9 cellular contexts compared by ENCODE assay signal in genomic region chr1:234881893-234882771, GRCh38.
A peak's percentile ranks its signal among the peaks of the same experiment; 100 is the strongest.
DNase-seq lines count a peak whose midpoint lies in the region; ATAC-seq and TF ChIP-seq lines count a peak whose summit lies in the region.
"Had no signal": no experiment of that assay in that cellular context is flagged by ENCODE, and none has a peak within 500 bp of the region (broad histone marks: within the 10 kb centered on the region; RNA-seq: fewer than 3 reads in every experiment).

No MANE protein-coding gene starts in this region.

- H3K9me2 ChIP-seq in MM.1S (replicated peaks; ENCODE audit: insufficient read depth, low read length) = no peaks in the 10 kb centered on the region
- H3K9me2 ChIP-seq in PC-3 (replicated peaks; ENCODE audit: low read length) = no peaks in the 10 kb centered on the region

- H2AFZ ChIP-seq in IMR-90 (replicated peaks; ENCODE audit: low read length, poor library complexity) (no peak overlapping the region), neural progenitor cell (replicated peaks) (no peak overlapping the region), MM.1S (ENCODE audit: low read length) (no peak overlapping the region), PC-3 (ENCODE audit: low read length) (no peak overlapping the region)

- no peak overlapping the region for H2BK20ac ChIP-seq in IMR-90 (ENCODE audit: low read depth, low read length)

- intact Hi-C loops in IMR-90 (cut with micrococcal nuclease) = no loop called here
- intact Hi-C loops in PC-3 (cut with micrococcal nuclease) = no loop called here
- intact Hi-C loops in esophagus squamous epithelium (cut with DNase I) = no loop called here

- H2BK15ac ChIP-seq in IMR-90 (ENCODE audit: low read depth, low read length) = no peak overlapping the region

- peaks cover 28% of the 10 kb centered on the region for H3K4me1 Mint-ChIP-seq in neural progenitor cell

- H3K36me3 Mint-ChIP-seq in neural progenitor cell = no peaks in the 10 kb centered on the region

- H3K79me1 ChIP-seq in IMR-90 (ENCODE audit: low read depth in 1 of 2, low read length in 2 of 2) = no peaks in the 10 kb centered on the region

- no peaks in the 10 kb centered on the region for H3F3A ChIP-seq in neural progenitor cell (ENCODE audit: low read depth)
- H3F3A ChIP-seq in MM.1S (ENCODE audit: insufficient read depth, low read length) = no peaks in the 10 kb centered on the region
- H3F3A ChIP-seq in PC-3 (ENCODE audit: low read length, unreplicated experiment) = no peaks in the 10 kb centered on the region

- H4K20me1 ChIP-seq in IMR-90 (ENCODE audit: insufficient read depth, low read length) (no peaks in the 10 kb centered on the region), neural progenitor cell (ENCODE audit: low read depth) (no peaks in the 10 kb centered on the region), MM.1S (ENCODE audit: insufficient read depth, low read length) (no peaks in the 10 kb centered on the region), PC-3 (ENCODE audit: low read length) (no peaks in the 10 kb centered on the region)

- no peak overlapping the region for H4K8ac ChIP-seq in IMR-90 (ENCODE audit: low read depth in 2 of 2, low read length in 2 of 2)

- H3K4me2 ChIP-seq in IMR-90 (ENCODE audit: low read depth, low read length) (no peak overlapping the region), neural progenitor cell (no peak overlapping the region), MM.1S (ENCODE audit: low read depth, low read length) (no peak overlapping the region), PC-3 (ENCODE audit: low read length) (no peak overlapping the region)

- no peak for TF ChIP-seq RAD21 in IMR-90 (IDR thresholded peaks at IDR 0.05; ENCODE audit: low read length)

- H3K9ac ChIP-seq in IMR-90 (ENCODE audit: low read depth, low read length) (no peak overlapping the region), neural progenitor cell (no peak overlapping the region), MM.1S (ENCODE audit: low read length) (no peak overlapping the region), PC-3 (ENCODE audit: low read length) (no peak overlapping the region)

- no peak overlapping the region for H3K4me3 Mint-ChIP-seq in neural progenitor cell

- ATAC-seq in GM18870 (IDR thresholded peaks at IDR 0.05; ENCODE audit: unreplicated experiment) (peak; percentile 91), GM21723 (IDR thresholded peaks at IDR 0.05; ENCODE audit: unreplicated experiment) (peak; percentile 88), IMR-90 (ENCODE audit: low read depth) (no peak), PC-3 (no peak)

- no peak overlapping the region for H2BK5ac ChIP-seq in IMR-90 (ENCODE audit: low read depth, low read length, poor library complexity, severe bottlenecking)

- H3K9me3 Mint-ChIP-seq in neural progenitor cell = no peaks in the 10 kb centered on the region

- H3K23ac ChIP-seq in IMR-90 (ENCODE audit: low read depth, low read length) = no peak overlapping the region

- no peak overlapping the region for H3K14ac ChIP-seq in IMR-90 (replicated peaks; ENCODE audit: low read depth, low read length)

- peak overlapping the region; percentile 10; the same call in 1 of the 2 replicates for H3K4ac ChIP-seq in IMR-90 (ENCODE audit: low read depth, low read length)

- H3K56ac ChIP-seq in IMR-90 (ENCODE audit: extremely low read depth, insufficient read depth, low read length) = no peak overlapping the region

- H2AK9ac ChIP-seq in IMR-90 (replicated peaks; ENCODE audit: low read depth, low read length, poor library complexity) = no peak overlapping the region

- no peaks in the 10 kb centered on the region for H3K9me1 ChIP-seq in IMR-90 (ENCODE audit: insufficient read depth, low read length)

- no peaks in the 10 kb centered on the region for H3K36me3 ChIP-seq in IMR-90 (ENCODE audit: control insufficient read depth, insufficient read depth, low read length)
- H3K36me3 ChIP-seq in neural progenitor cell = no peaks in the 10 kb centered on the region
- H3K36me3 ChIP-seq in MM.1S (replicated peaks; ENCODE audit: insufficient read depth, low read length) = no peaks in the 10 kb centered on the region
- no peaks in the 10 kb centered on the region for H3K36me3 ChIP-seq in PC-3 (ENCODE audit: low read depth, low read length)
- no peaks in the 10 kb centered on the region for H3K36me3 ChIP-seq in esophagus squamous epithelium

- no peak for DNase-seq in IMR-90
- no peak for DNase-seq in neural progenitor cell (ENCODE audit: low spot score)
- DNase-seq in 8988T = no peak
- no peak for DNase-seq in MM.1S
- no peak for DNase-seq in PC-3
- DNase-seq in esophagus squamous epithelium (lab: John Stamatoyannopoulos, UW) = no peak

- H3K4me3 ChIP-seq in IMR-90 (ENCODE audit: insufficient read depth, low read depth, low read length) (no peak overlapping the region), neural progenitor cell (no peak overlapping the region), MM.1S (ENCODE audit: low read length) (no peak overlapping the region), PC-3 (ENCODE audit: low read length) (no peak overlapping the region), esophagus squamous epithelium (no peak overlapping the region)

- POLR2A ChIA-PET in IMR-90 (lab: Charles Lee; ENCODE audit: unreplicated experiment) = no interaction called here
- POLR2A ChIA-PET in PC-3 (lab: Charles Lee; ENCODE audit: unreplicated experiment) = no interaction called here

- 87% methylated on average over 5 of the region's 11 CpGs; no CpG with 5 or more reads in 1 of the 2 experiments for WGBS in IMR-90 (ENCODE audit: extremely low coverage in 2 of 2, insufficient read length in 1 of 2), 2 experiments
- WGBS in esophagus squamous epithelium, 2 donors = 64 to 69% methylated on average over 10 to 11 of the region's 11 CpGs

- dilution Hi-C loops in IMR-90 (cut with HindIII; ENCODE audit: low sequenced_read_pairs, unreplicated experiment) = no loop called here

- no peak overlapping the region for H2BK120ac ChIP-seq in IMR-90 (ENCODE audit: low read depth, low read length)

- in situ Hi-C loops in IMR-90 (cut with MboI; ENCODE audit: low sequenced_read_pairs) = no loop called here

- peaks cover 11% of the 10 kb centered on the region for H3K27me3 Mint-ChIP-seq in neural progenitor cell (ENCODE audit: insufficient read depth, low read depth)

- CTCF ChIA-PET in IMR-90 (lab: Yijun Ruan, JAX) = no interaction called here
- CTCF ChIA-PET in PC-3 (lab: Charles Lee) = no interaction called here

- BruUV-seq in IMR-90 (replicated peaks; lab: Mats Ljungman, UMichigan) (no TSS peak), PC-3 (replicated peaks; lab: Mats Ljungman, UMichigan) (no TSS peak)

- TF ChIP-seq POLR2A in IMR-90 (IDR thresholded peaks at IDR 0.05; ENCODE audit: low read depth, low read length) (no peak), esophagus squamous epithelium (IDR thresholded peaks at IDR 0.05) (no peak)

- TF ChIP-seq CTCF in IMR-90 (conservative IDR thresholded peaks at IDR 0.05; ENCODE audit: low read depth, low read length) (no peak), neural progenitor cell (IDR thresholded peaks at IDR 0.05) (no peak), MM.1S (IDR thresholded peaks at IDR 0.05; ENCODE audit: low read length) (no peak), PC-3 (conservative IDR thresholded peaks at IDR 0.05; ENCODE audit: low read depth, low read length) (no peak), esophagus squamous epithelium (IDR thresholded peaks at IDR 0.05) (no peak)

- H3K9me3 ChIP-seq in IMR-90 (ENCODE audit: control insufficient read depth, insufficient read depth, low read length) (peaks cover 3% of the 10 kb centered on the region; the same call in 1 of the 2 replicates), neural progenitor cell (ENCODE audit: low read depth) (no peaks in the 10 kb centered on the region), MM.1S (replicated peaks; ENCODE audit: insufficient read depth, low read length) (no peaks in the 10 kb centered on the region), PC-3 (ENCODE audit: low read length) (no peaks in the 10 kb centered on the region), esophagus squamous epithelium (no peaks in the 10 kb centered on the region)

- peaks cover 1% of the 10 kb centered on the region; the same call in 1 of the 2 replicates for H3K4me1 ChIP-seq in IMR-90 (ENCODE audit: control insufficient read depth, insufficient read depth, low read length)
- no peaks in the 10 kb centered on the region for H3K4me1 ChIP-seq in neural progenitor cell
- peaks cover 9% of the 10 kb centered on the region for H3K4me1 ChIP-seq in MM.1S (ENCODE audit: low read length)
- H3K4me1 ChIP-seq in PC-3 (ENCODE audit: insufficient read depth, low read length) = no peaks in the 10 kb centered on the region
- H3K4me1 ChIP-seq in esophagus squamous epithelium = peaks cover 9 to 28% (median 17%) of the 10 kb centered on the region in 3 donors

- H3K18ac ChIP-seq in IMR-90 (ENCODE audit: low read depth, low read length) = no peak overlapping the region

- H4K91ac ChIP-seq in IMR-90 (ENCODE audit: insufficient read depth, low read depth, low read length) = no peak overlapping the region

- no peak overlapping the region for H3K27ac ChIP-seq in IMR-90 (ENCODE audit: insufficient read depth, low read length)
- H3K27ac ChIP-seq in neural progenitor cell = no peak overlapping the region
- no peak overlapping the region for H3K27ac ChIP-seq in MM.1S (ENCODE audit: low read length)
- no peak overlapping the region for H3K27ac ChIP-seq in PC-3 (ENCODE audit: low read length)
- H3K27ac ChIP-seq in esophagus squamous epithelium = no peak overlapping the region
- H3K27ac ChIP-seq: epithelial cell of prostate had no signal

- H4K5ac ChIP-seq in IMR-90 (ENCODE audit: low read depth, low read length) = no peak overlapping the region

- H3K27ac Mint-ChIP-seq in neural progenitor cell = peak overlapping the region; percentile 43

- H3K79me2 ChIP-seq in neural progenitor cell (ENCODE audit: low read depth) = no peaks in the 10 kb centered on the region
- no peaks in the 10 kb centered on the region for H3K79me2 ChIP-seq in MM.1S (ENCODE audit: low read length)
- H3K79me2 ChIP-seq in PC-3 (ENCODE audit: low read length) = no peaks in the 10 kb centered on the region

- H3K27me3 ChIP-seq in IMR-90 (ENCODE audit: control insufficient read depth, insufficient read depth, low read length) = no peaks in the 10 kb centered on the region
- H3K27me3 ChIP-seq in neural progenitor cell = no peaks in the 10 kb centered on the region
- H3K27me3 ChIP-seq in MM.1S (replicated peaks; ENCODE audit: insufficient read depth, low read length) = no peaks in the 10 kb centered on the region
- no peaks in the 10 kb centered on the region for H3K27me3 ChIP-seq in PC-3 (ENCODE audit: low read length)
- H3K27me3 ChIP-seq in esophagus squamous epithelium = no peaks in the 10 kb centered on the region

- no peak overlapping the region for H2AK5ac ChIP-seq in IMR-90 (ENCODE audit: low read depth, low read length)

TF ChIP-seq in IMR-90, 13 proteins besides CTCF, POLR2A, EP300 and RAD21 (continues in another document):
- TF ChIP-seq BHLHE40 (IDR thresholded peaks at IDR 0.05; ENCODE audit: low read depth, low read length) (no peak), MAFK (IDR thresholded peaks at IDR 0.05; ENCODE audit: low read depth, low read length) (no peak), RFX5 (IDR thresholded peaks at IDR 0.05; ENCODE audit: low read depth, low read length) (no peak), RCOR1 (IDR thresholded peaks at IDR 0.05; ENCODE audit: insufficient replicate concordance, low read length) (no peak), CHD1 (IDR thresholded peaks at IDR 0.05; ENCODE audit: low read depth, low read length) (no peak), SMC3 (IDR thresholded peaks at IDR 0.05; ENCODE audit: low read depth, low read length) (no peak), CEBPB (IDR thresholded peaks at IDR 0.05; ENCODE audit: low read depth, low read length) (no peak)

Comparison
In these comparisons a context has a peak if more than half of its experiments do, and no peak if none do; other contexts are left out.
1. ATAC-seq: peak in GM18870 (single experiment) and GM21723 (single experiment); none in IMR-90 (single experiment) and PC-3 (single experiment).